33 cellular contexts compared by ENCODE assay signal in the genomic region with DNA sequence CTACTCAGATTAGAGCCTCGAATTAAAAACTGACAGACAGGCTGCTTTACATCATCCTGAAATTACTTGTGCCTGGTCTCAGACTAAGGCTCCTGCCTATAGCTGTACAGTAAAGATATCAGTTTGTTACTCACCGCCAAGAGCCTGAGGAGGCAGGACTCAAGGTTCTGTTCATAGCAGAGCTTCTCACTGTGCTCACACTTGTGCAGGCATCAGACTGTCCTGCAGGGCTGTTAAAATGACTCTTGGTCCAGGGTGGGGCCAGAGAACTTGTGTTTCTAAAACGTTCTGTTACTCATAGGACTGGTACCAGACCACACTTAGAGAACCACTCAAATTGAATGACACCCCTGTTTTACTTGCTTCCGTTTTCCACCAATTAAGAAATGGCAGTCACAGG.
"Had no signal": no experiment of that assay in that cellular context is flagged by ENCODE, and none has a peak within 500 bp of the region (broad histone marks: within the 10 kb centered on the region; RNA-seq: fewer than 3 reads in every experiment).

No MANE protein-coding gene starts in this region.

- H3K36me3 ChIP-seq: MG63, SJCRH30 had no signal

- FAIRE-seq: RCC 7860 had no signal

- H3K4me3 ChIP-seq: MG63, PC-9, SJCRH30, SK-N-MC had no signal

- H3K27me3 ChIP-seq: MG63, SJCRH30 had no signal

- H3K9me3 ChIP-seq: MG63, SJCRH30 had no signal

- DNase-seq: Kasumi-1, MG63, NCI-H1048, NCI-H1092 treated with DMSO at 0.1 percent for 48 hours, NCI-H1105 treated with DMSO at 0.1 percent for 48 hours, NCI-H1417, NCI-H1436, NCI-H146, NCI-H1694, NCI-H187, NCI-H1930, NCI-H2029 treated with DMSO at 0.1 percent for 48 hours, NCI-H2081 treated with DMSO at 0.1 percent for 48 hours, NCI-H2107, NCI-H2171, NCI-H226, NCI-H446 treated with DMSO at 0.1 percent for 48 hours, NCI-H510A, NCI-H524, NCI-H526, NCI-H69, NCI-H748 treated with DMSO at 0.1 percent for 48 hours, NCI-H82, PC-9, SHP77, SIG-M5, SJCRH30 had no signal

- H3K4me1 ChIP-seq: SJCRH30 had no signal

- H3K4me2 ChIP-seq: PC-9 had no signal

- H3K27ac ChIP-seq: PC-9, RWPE1, SJCRH30, SK-N-MC had no signal

- ATAC-seq: Panc1, Right ventricle myocardium inferior, SK-N-SH treated with all-trans-retinoic acid at 6 μM for 48 hours had no signal

- H2AFZ ChIP-seq: PC-9 had no signal
